Comparison of ENCODE assay signal across 8 cellular contexts in genomic region chr16:67719048-67719777, GRCh38. TPM values are rescaled to one million over a fixed set of nuclear protein-coding genes. Genes with fewer than 3 reads are reported as not detected.
DNase-seq lines count a peak whose midpoint lies in the region; TF ChIP-seq lines count a peak whose summit lies in the region.

GFOD2 (minus strand) TSS chr16:67719316; CDS start chr16:67685715, 33,601 bp downstream.

- TF ChIP-seq CTCF in H9 (conservative IDR thresholded peaks at IDR 0.05) = no peak
- TF ChIP-seq CTCF in MM.1S (IDR thresholded peaks at IDR 0.05; ENCODE audit: low read length) = no peak
- no peak for TF ChIP-seq CTCF in foreskin fibroblast (IDR thresholded peaks at IDR 0.05; ENCODE audit: low read depth, low read length)
- no peak for TF ChIP-seq CTCF in neural progenitor cell (IDR thresholded peaks at IDR 0.05)

- H2BK5ac ChIP-seq in H9 (ENCODE audit: insufficient read length, low read length) = no peak within 1 kb of the TSS

- no peak within 1 kb of the TSS for H2BK12ac ChIP-seq in H9 (ENCODE audit: insufficient read length, low read depth, low read length)

- no peak within 1 kb of the TSS for H3K4ac ChIP-seq in H9 (ENCODE audit: low read depth, low read length)

- no peak within 1 kb of the TSS for H4K91ac ChIP-seq in H9 (ENCODE audit: insufficient read length, low read depth, low read length)

- no peaks in the 10 kb centered on the region for H4K20me1 ChIP-seq in H9 (ENCODE audit: control insufficient read depth, insufficient read depth, insufficient read length)
- no peaks in the 10 kb centered on the region for H4K20me1 ChIP-seq in MM.1S (ENCODE audit: insufficient read depth, low read length)
- H4K20me1 ChIP-seq in neural progenitor cell (ENCODE audit: low read depth) = peaks cover 29% of the 10 kb centered on the region

- H2AK5ac ChIP-seq in H9 (ENCODE audit: insufficient read length, low read length) = no peak within 1 kb of the TSS

- H3K4me1 ChIP-seq in ES-I3 (ENCODE audit: insufficient read depth, low read length) (peaks cover 8% of the 10 kb centered on the region), H9 (ENCODE audit: insufficient read depth, low read length) (no peaks in the 10 kb centered on the region; the same call in 1 of the 2 replicates), MM.1S (ENCODE audit: low read length) (peaks cover 15% of the 10 kb centered on the region; the same call in 1 of the 2 replicates), neural progenitor cell (peaks cover 6% of the 10 kb centered on the region)

- H2BK20ac ChIP-seq in H9 (ENCODE audit: low read depth, low read length, poor library complexity, severe bottlenecking) = no peak within 1 kb of the TSS

- H3K18ac ChIP-seq in H9 (ENCODE audit: insufficient read length, low read depth, low read length) = peak within 1 kb of the TSS; percentile 62

- peak within 1 kb of the TSS; percentile 92 for H4K5ac ChIP-seq in H9 (ENCODE audit: insufficient read length, low read depth, low read length)

- H3K79me2 ChIP-seq in H9 (ENCODE audit: insufficient read depth, low read length) (peaks cover 10% of the 10 kb centered on the region; the same call in 1 of the 2 replicates), MM.1S (ENCODE audit: low read length) (peaks cover 54% of the 10 kb centered on the region), neural progenitor cell (ENCODE audit: low read depth) (peaks cover 47% of the 10 kb centered on the region)

- no peaks in the 10 kb centered on the region for H3K9me3 Mint-ChIP-seq in H9
- no peaks in the 10 kb centered on the region for H3K9me3 Mint-ChIP-seq in neural progenitor cell

- no peak within 1 kb of the TSS for H3T11ph ChIP-seq in H9 (ENCODE audit: low read length)

- peak within 1 kb of the TSS; percentile 88 for H2AFZ ChIP-seq in H9 (ENCODE audit: low read length)
- H2AFZ ChIP-seq in MM.1S (ENCODE audit: low read length) = peak within 1 kb of the TSS; percentile 92
- H2AFZ ChIP-seq in neural progenitor cell (replicated peaks) = peak within 1 kb of the TSS; percentile 93

- no peaks in the 10 kb centered on the region; the same call in 1 of the 2 replicates for H3F3A ChIP-seq in MM.1S (ENCODE audit: insufficient read depth, low read length)
- H3F3A ChIP-seq in neural progenitor cell (ENCODE audit: low read depth) = peaks cover 12% of the 10 kb centered on the region

- peak; percentile 95 for DNase-seq in H9
- peak; percentile 94 for DNase-seq in MM.1S
- DNase-seq in SIG-M5 (lab: John Stamatoyannopoulos, UW) = peak; percentile 53
- DNase-seq in activated gamma-delta T cell treated with Interleukin-2 at 50 U/mL for 16 hours = peak; percentile 99
- DNase-seq in foreskin fibroblast = peak; percentile 90 to 98
- DNase-seq in neural progenitor cell (ENCODE audit: low spot score) = peak; percentile 98
- peak; percentile 84 for DNase-seq in stromal cell of bone marrow (ENCODE audit: low read depth)

- H3K27me3 Mint-ChIP-seq in H9 (ENCODE audit: low read depth) (peaks cover 3% of the 10 kb centered on the region), neural progenitor cell (ENCODE audit: insufficient read depth, low read depth) (peaks cover 4% of the 10 kb centered on the region)

- H3K4me3 ChIP-seq in MM.1S (ENCODE audit: low read length) (peak within 1 kb of the TSS; percentile 98), foreskin fibroblast (ENCODE audit: low read depth in 1 of 2, low read length in 2 of 2) (peak within 1 kb of the TSS; percentile 77 to 99), neural progenitor cell (peak within 1 kb of the TSS; percentile 79)

- H3K27ac ChIP-seq in H9 (ENCODE audit: insufficient read length, low read depth, low read length) (no peak within 1 kb of the TSS), MM.1S (ENCODE audit: low read length) (peak within 1 kb of the TSS; percentile 22; the same call in 1 of the 2 replicates), neural progenitor cell (no peak within 1 kb of the TSS)

- peaks cover 0 to 9% (median 1%) of the 10 kb centered on the region in 3 experiments; a peak in 1 of 7 replicates for H3K36me3 Mint-ChIP-seq in H9 (ENCODE audit: insufficient read depth in 1 of 3, low read depth in 3 of 3)
- H3K36me3 Mint-ChIP-seq in neural progenitor cell = peaks cover 5% of the 10 kb centered on the region

- H3K9me3 ChIP-seq in ES-I3 (ENCODE audit: control insufficient read depth, insufficient read depth, low read length) (no peaks in the 10 kb centered on the region), H9 (ENCODE audit: control insufficient read depth, low read depth, low read length) (no peaks in the 10 kb centered on the region), MM.1S (replicated peaks; ENCODE audit: insufficient read depth, low read length) (no peaks in the 10 kb centered on the region), neural progenitor cell (ENCODE audit: low read depth) (no peaks in the 10 kb centered on the region)

- no peak within 1 kb of the TSS for H3K23ac ChIP-seq in H9 (ENCODE audit: insufficient read length, low read depth, low read length)

- H3K36me3 ChIP-seq in ES-I3 (ENCODE audit: insufficient read depth, low read length) (no peaks in the 10 kb centered on the region; the same call in 1 of the 2 replicates), MM.1S (replicated peaks; ENCODE audit: insufficient read depth, low read length) (no peaks in the 10 kb centered on the region), neural progenitor cell (no peaks in the 10 kb centered on the region)

- H3K4me3 Mint-ChIP-seq in H9 = peak within 1 kb of the TSS; percentile 95 to 99
- H3K4me3 Mint-ChIP-seq in neural progenitor cell = peak within 1 kb of the TSS; percentile 96

- H3K4me1 Mint-ChIP-seq in H9 (peaks cover 15 to 17% of the 10 kb centered on the region in 2 experiments), neural progenitor cell (peaks cover 22% of the 10 kb centered on the region)

- H3K56ac ChIP-seq in H9 (ENCODE audit: insufficient read length, low read depth, low read length) = no peak within 1 kb of the TSS

- no peaks in the 10 kb centered on the region for H3K79me1 ChIP-seq in H9 (ENCODE audit: insufficient read depth, low read depth, low read length, poor library complexity, severe bottlenecking)

- H3K9ac ChIP-seq in ES-I3 (ENCODE audit: low read depth, low read length) (peak within 1 kb of the TSS; percentile 99), H9 (ENCODE audit: extremely low read depth, insufficient read length, low read length) (peak within 1 kb of the TSS; percentile 93), MM.1S (ENCODE audit: low read length) (peak within 1 kb of the TSS; percentile 75), neural progenitor cell (peak within 1 kb of the TSS; percentile 56)

- H3K4me2 ChIP-seq in H9 (ENCODE audit: insufficient read depth, insufficient read length, low read length) (peak within 1 kb of the TSS; percentile 99), MM.1S (ENCODE audit: low read depth, low read length) (peak within 1 kb of the TSS; percentile 95), neural progenitor cell (peak within 1 kb of the TSS; percentile 91)

- no peaks in the 10 kb centered on the region for H3K9me2 ChIP-seq in MM.1S (replicated peaks; ENCODE audit: insufficient read depth, low read length)

- peaks cover 14% of the 10 kb centered on the region for H3K23me2 ChIP-seq in H9 (ENCODE audit: insufficient read length, low read depth, low read length, poor library complexity, severe bottlenecking)

- no peak within 1 kb of the TSS for H4K8ac ChIP-seq in H9 (replicated peaks; ENCODE audit: insufficient read length, low read depth, low read length)

- no peaks in the 10 kb centered on the region for H3K27me3 ChIP-seq in H9 (ENCODE audit: insufficient read depth, low read length)
- H3K27me3 ChIP-seq in MM.1S (replicated peaks; ENCODE audit: insufficient read depth, low read length) = no peaks in the 10 kb centered on the region
- H3K27me3 ChIP-seq in neural progenitor cell = no peaks in the 10 kb centered on the region

- H2BK15ac ChIP-seq in H9 (ENCODE audit: low read depth, low read length) = no peak within 1 kb of the TSS

- H3K27ac Mint-ChIP-seq in H9 = peak within 1 kb of the TSS; percentile 72 to 97 (median 96); a peak in 6 of 7 replicates
- H3K27ac Mint-ChIP-seq in neural progenitor cell = peak within 1 kb of the TSS; percentile 97

- no peak within 1 kb of the TSS for H2BK120ac ChIP-seq in H9 (ENCODE audit: low read depth, low read length, poor library complexity, severe bottlenecking)

- WGBS in H9 (ENCODE audit: extremely low coverage, insufficient read length, low lambda C conversion rate) = no CpG with 5 or more reads among the region's 59 CpGs

- H3K14ac ChIP-seq in H9 (ENCODE audit: insufficient read depth, low read length) = peak within 1 kb of the TSS; percentile 80

RNA-seq across cellular contexts. Expression of gene GFOD2, which starts in this region (rescaled TPM):
- total RNA-seq in H9 (2021) (20.1 and 21.8 TPM in 2 replicates), neural progenitor cell (ENCODE audit: low replicate concordance) (13.2 and 21.4 TPM in 2 replicates)
